In genomic region chr19:38850976-38851621, GRCh38 we compare ENCODE assay signal across 8 cellular contexts. TPM values are rescaled to one million over a fixed set of nuclear protein-coding genes. Genes with fewer than 3 reads are reported as not detected.
DNase-seq lines count a peak whose midpoint lies in the region; ATAC-seq, FAIRE-seq and TF ChIP-seq lines count a peak whose summit lies in the region.

No MANE protein-coding gene starts in this region.

- H3K9me3 Mint-ChIP-seq in activated T-helper 17 cell treated with anti-CD3 and anti-CD28 coated beads, Interleukin-2, amount 50 U/mL, for 72 hours = no peaks in the 10 kb centered on the region
- H3K9me3 Mint-ChIP-seq in glutamatergic neuron (ENCODE audit: unreplicated experiment) (peaks cover 24% of the 10 kb centered on the region), progenitor cell of endocrine pancreas (ENCODE audit: low read depth) (no peaks in the 10 kb centered on the region)

- no peak for TF ChIP-seq CTCF in glutamatergic neuron (IDR thresholded peaks at IDR 0.05; ENCODE audit: partially characterized antibody, unreplicated experiment)
- TF ChIP-seq CTCF in progenitor cell of endocrine pancreas (IDR thresholded peaks at IDR 0.05; ENCODE audit: unreplicated experiment) = no peak

- H3K4me3 Mint-ChIP-seq in activated T-helper 17 cell treated with anti-CD3 and anti-CD28 coated beads, Interleukin-2, amount 50 U/mL, for 72 hours = peak overlapping the region; percentile 99
- peak overlapping the region; percentile 93 for H3K4me3 Mint-ChIP-seq in glutamatergic neuron (ENCODE audit: unreplicated experiment)
- peak overlapping the region; percentile 92 for H3K4me3 Mint-ChIP-seq in progenitor cell of endocrine pancreas (ENCODE audit: low read depth)

- H3K27me3 Mint-ChIP-seq in activated T-helper 17 cell treated with anti-CD3 and anti-CD28 coated beads, Interleukin-2, amount 50 U/mL, for 72 hours = no peaks in the 10 kb centered on the region
- peaks cover 24% of the 10 kb centered on the region for H3K27me3 Mint-ChIP-seq in glutamatergic neuron (ENCODE audit: unreplicated experiment)
- H3K27me3 Mint-ChIP-seq in progenitor cell of endocrine pancreas = no peaks in the 10 kb centered on the region

- FAIRE-seq in frontal cortex (lab: Jason Lieb, UNC) = no peak

- intact Hi-C loops in Right ventricle myocardium superior (cut with DNase I) (no loop called here), Right ventricle myocardium inferior (cut with DNase I) (loop anchor here (1.0 to 10.0 kb wide), 3 partner anchors 20 to 1434 kb away; partner anchors contain the start of genes ACTN4, AKT2 and ECH1)

- no peak for ATAC-seq in Right ventricle myocardium superior (ENCODE audit: poor library complexity)
- no peak for ATAC-seq in Right ventricle myocardium inferior
- no peak for ATAC-seq in activated T-helper 17 cell treated with anti-CD3 and anti-CD28 coated beads, Interleukin-2, amount 50 U/mL, for 72 hours (replicated peaks)
- ATAC-seq in HG03460 (IDR thresholded peaks at IDR 0.05; ENCODE audit: unreplicated experiment) = no peak

- H3K4me1 Mint-ChIP-seq in activated T-helper 17 cell treated with anti-CD3 and anti-CD28 coated beads, Interleukin-2, amount 50 U/mL, for 72 hours = peaks cover 10% of the 10 kb centered on the region
- H3K4me1 Mint-ChIP-seq in glutamatergic neuron (ENCODE audit: low read depth, unreplicated experiment) (peaks cover 12% of the 10 kb centered on the region), progenitor cell of endocrine pancreas (ENCODE audit: low read depth) (peaks cover 29% of the 10 kb centered on the region)

- DNase-seq in Right ventricle myocardium superior = peak; percentile 57
- DNase-seq in Right ventricle myocardium inferior (ENCODE audit: missing footprints) = no peak
- DNase-seq in glutamatergic neuron = peak; percentile 37
- DNase-seq in progenitor cell of endocrine pancreas (ENCODE audit: low spot score, unreplicated experiment) = peak; percentile 19
- DNase-seq in NCI-H2107 (lab: John Stamatoyannopoulos, UW) = no peak
- no peak for DNase-seq in frontal cortex (ENCODE audit: low spot score in 2 of 2)

- H3K27ac Mint-ChIP-seq in activated T-helper 17 cell treated with anti-CD3 and anti-CD28 coated beads, Interleukin-2, amount 50 U/mL, for 72 hours = peak overlapping the region; percentile 99
- H3K27ac Mint-ChIP-seq in glutamatergic neuron (ENCODE audit: unreplicated experiment) (peak overlapping the region; percentile 90), progenitor cell of endocrine pancreas (peak overlapping the region; percentile 99)

- peaks cover 55% of the 10 kb centered on the region for H3K36me3 Mint-ChIP-seq in activated T-helper 17 cell treated with anti-CD3 and anti-CD28 coated beads, Interleukin-2, amount 50 U/mL, for 72 hours (ENCODE audit: low read depth)
- H3K36me3 Mint-ChIP-seq in glutamatergic neuron (ENCODE audit: unreplicated experiment) = no peaks in the 10 kb centered on the region
- peaks cover 8% of the 10 kb centered on the region for H3K36me3 Mint-ChIP-seq in progenitor cell of endocrine pancreas (ENCODE audit: insufficient read depth)

RNA-seq across cellular contexts. Expression of gene HNRNPL, which starts 1.3 kb away (rescaled TPM):
- 158 TPM for total RNA-seq in Right ventricle myocardium superior
- 184 TPM for total RNA-seq in Right ventricle myocardium inferior
- 100 to 1,000 TPM; 476 to 617 TPM for total RNA-seq in activated T-helper 17 cell treated with anti-CD3 and anti-CD28 coated beads, Interleukin-2, amount 50 U/mL, for 72 hours
- total RNA-seq in glutamatergic neuron (ENCODE audit: unreplicated experiment) = 371 TPM
- 444 and 461 TPM in 2 replicates for total RNA-seq in progenitor cell of endocrine pancreas
- total RNA-seq in frontal cortex = 372 TPM

RNA-seq across cellular contexts. Expression of gene ECH1, which starts 19.5 kb away (rescaled TPM):
- total RNA-seq in Right ventricle myocardium superior (1,260 TPM), Right ventricle myocardium inferior (1,308 TPM), glutamatergic neuron (ENCODE audit: unreplicated experiment) (77.8 TPM), progenitor cell of endocrine pancreas (86.9 and 93.5 TPM in 2 replicates), frontal cortex (15.1 TPM)
- 100 to 1,000 TPM; 162 to 183 TPM for total RNA-seq in activated T-helper 17 cell treated with anti-CD3 and anti-CD28 coated beads, Interleukin-2, amount 50 U/mL, for 72 hours

RNA-seq across cellular contexts. Expression of gene RINL, which starts 27.0 kb away (rescaled TPM):
- total RNA-seq in Right ventricle myocardium superior (6.3 TPM), Right ventricle myocardium inferior (4.1 TPM), glutamatergic neuron (ENCODE audit: unreplicated experiment) (2.7 TPM), progenitor cell of endocrine pancreas (2.6 and 3.0 TPM in 2 replicates), frontal cortex (5.3 TPM)
- total RNA-seq in activated T-helper 17 cell treated with anti-CD3 and anti-CD28 coated beads, Interleukin-2, amount 50 U/mL, for 72 hours = 100 to 1,000 TPM in 1 of 2 donors, 10 to 100 TPM in 1; 92.3 to 156 TPM

RNA-seq across cellular contexts. Expression of gene LGALS4, which starts 38.4 kb away (rescaled TPM):
- 0.86 TPM for total RNA-seq in Right ventricle myocardium superior
- total RNA-seq in Right ventricle myocardium inferior = 0.76 TPM
- total RNA-seq in activated T-helper 17 cell treated with anti-CD3 and anti-CD28 coated beads, Interleukin-2, amount 50 U/mL, for 72 hours = 1 to 10 TPM; 1.2 to 1.7 TPM
- not detected for total RNA-seq in glutamatergic neuron (ENCODE audit: unreplicated experiment)
- 2.7 and 3.7 TPM in 2 replicates for total RNA-seq in progenitor cell of endocrine pancreas
- under 0.01 TPM for total RNA-seq in frontal cortex

RNA-seq across cellular contexts. Expression of gene SIRT2, which starts 48.3 kb away (rescaled TPM):
- total RNA-seq in Right ventricle myocardium superior (96.2 TPM), Right ventricle myocardium inferior (99.8 TPM), glutamatergic neuron (ENCODE audit: unreplicated experiment) (91.3 TPM), progenitor cell of endocrine pancreas (33.4 and 38.0 TPM in 2 replicates), frontal cortex (56.7 TPM)
- total RNA-seq in activated T-helper 17 cell treated with anti-CD3 and anti-CD28 coated beads, Interleukin-2, amount 50 U/mL, for 72 hours = 10 to 100 TPM; 37.9 to 41.2 TPM

Comparison
In these comparisons a context has a peak if more than half of its experiments do, and no peak if none do; other contexts are left out.
1. DNase-seq: peak in Right ventricle myocardium superior (single experiment), glutamatergic neuron (single experiment) and progenitor cell of endocrine pancreas (single experiment); none in Right ventricle myocardium inferior (single experiment), NCI-H2107 (single experiment) and frontal cortex (0 of 2).
2. RNA of gene RINL, which starts 27.0 kb away (total RNA-seq): 92.3 to 156 TPM in activated T-helper 17 cell treated with anti-CD3 and anti-CD28 coated beads, Interleukin-2, amount 50 U/mL, for 72 hours; 6.3 TPM in Right ventricle myocardium superior (single experiment), 5.3 TPM in frontal cortex (single experiment), 4.1 TPM in Right ventricle myocardium inferior (single experiment), 2.7 TPM in glutamatergic neuron (single experiment) and 2.6 to 3.0 TPM in progenitor cell of endocrine pancreas; every median in the first group is over 10 times any median in the second.
3. Peak in every context shown above with its lines, with median percentiles within 50 percentile points of each other: H3K27ac Mint-ChIP-seq and H3K4me3 Mint-ChIP-seq.